In genomic region chr5:56909294-56910122, GRCh38 we compare ENCODE assay signal across 8 cellular contexts. TPM values are rescaled to one million over a fixed set of nuclear protein-coding genes. Genes with fewer than 3 reads are reported as not detected.
DNase-seq lines count a peak whose midpoint lies in the region; ATAC-seq and TF ChIP-seq lines count a peak whose summit lies in the region.

SETD9 (plus strand) TSS chr5:56909596; CDS start chr5:56909646, 50 bp downstream.

- H3K27me3 ChIP-seq in HAP-1 (ENCODE audit: low read depth) (no peaks in the 10 kb centered on the region), MG63 (no peaks in the 10 kb centered on the region), neural cell (ENCODE audit: insufficient read depth, low read depth, low read length) (no peaks in the 10 kb centered on the region)

- H3K4me3 Mint-ChIP-seq in stimulated activated naive CD8-positive, alpha-beta T cell treated with anti-CD3 and anti-CD28 coated beads, Interleukin-15, amount 100 ng/mL, for 72 hours = peak within 1 kb of the TSS; percentile 96 to 99

- no peaks in the 10 kb centered on the region for H3K9me3 Mint-ChIP-seq in stimulated activated naive CD8-positive, alpha-beta T cell treated with anti-CD3 and anti-CD28 coated beads, Interleukin-15, amount 100 ng/mL, for 72 hours

- H3K9me3 ChIP-seq in ES-I3 (ENCODE audit: control insufficient read depth, insufficient read depth, low read length) (no peaks in the 10 kb centered on the region), HAP-1 (no peaks in the 10 kb centered on the region), MG63 (no peaks in the 10 kb centered on the region; the same call in 1 of the 2 replicates), neural cell (ENCODE audit: low read length) (no peaks in the 10 kb centered on the region)

- peak within 1 kb of the TSS; percentile 34 for H3K27ac ChIP-seq in neural cell (ENCODE audit: low read length)

- H3K4me3 ChIP-seq in HAP-1 (peak within 1 kb of the TSS; percentile 45), MG63 (peak within 1 kb of the TSS; percentile 82), fibroblast of villous mesenchyme (ENCODE audit: low read depth, low read length) (peak within 1 kb of the TSS; percentile 76), neural cell (ENCODE audit: low read length) (peak within 1 kb of the TSS; percentile 78)

- no peak for TF ChIP-seq RAD21 in neural cell (conservative IDR thresholded peaks at IDR 0.05)

- H3K27ac Mint-ChIP-seq in stimulated activated naive CD8-positive, alpha-beta T cell treated with anti-CD3 and anti-CD28 coated beads, Interleukin-15, amount 100 ng/mL, for 72 hours = peak within 1 kb of the TSS; percentile 97

- ATAC-seq in stimulated activated naive CD8-positive, alpha-beta T cell treated with anti-CD3 and anti-CD28 coated beads, Interleukin-15, amount 100 ng/mL, for 72 hours = peak; percentile 90

- peaks cover 22% of the 10 kb centered on the region for H3K4me1 Mint-ChIP-seq in stimulated activated naive CD8-positive, alpha-beta T cell treated with anti-CD3 and anti-CD28 coated beads, Interleukin-15, amount 100 ng/mL, for 72 hours

- peak within 1 kb of the TSS; percentile 71 for H3K4me2 ChIP-seq in neural cell (ENCODE audit: low read length)

- H3K9ac ChIP-seq in ES-I3 (ENCODE audit: low read depth, low read length) = peak within 1 kb of the TSS; percentile 98
- peak within 1 kb of the TSS; percentile 64 for H3K9ac ChIP-seq in neural cell (ENCODE audit: low read length)

- TF ChIP-seq CTCF in fibroblast of villous mesenchyme (IDR thresholded peaks at IDR 0.05; ENCODE audit: insufficient read depth, low read depth, low read length) (no peak), neural cell (IDR thresholded peaks at IDR 0.05; ENCODE audit: poor library complexity, severe bottlenecking) (no peak)

- H3F3A ChIP-seq in neural cell (ENCODE audit: insufficient read depth, low read length, poor library complexity, severe bottlenecking) = no peaks in the 10 kb centered on the region

- H3K27me3 Mint-ChIP-seq in stimulated activated naive CD8-positive, alpha-beta T cell treated with anti-CD3 and anti-CD28 coated beads, Interleukin-15, amount 100 ng/mL, for 72 hours = peaks cover 8% of the 10 kb centered on the region

- H3K79me2 ChIP-seq in neural cell (replicated peaks; ENCODE audit: insufficient read depth, low read length) = no peaks in the 10 kb centered on the region

- no peaks in the 10 kb centered on the region for H3K9me2 ChIP-seq in neural cell (ENCODE audit: insufficient read depth, low read length)

- peaks cover 8% of the 10 kb centered on the region; the same call in 1 of the 2 replicates for H3K4me1 ChIP-seq in ES-I3 (ENCODE audit: insufficient read depth, low read length)
- peaks cover 11% of the 10 kb centered on the region for H3K4me1 ChIP-seq in HAP-1

- no peaks in the 10 kb centered on the region for H4K20me1 ChIP-seq in neural cell (ENCODE audit: insufficient read depth)

- in situ Hi-C loops in HAP-1 (cut with MboI; ENCODE audit: low sequenced_read_pairs) = loop anchor here (10.0 kb wide), 1 partner anchor 315 kb away; no protein-coding TSS in a partner anchor

- peak within 1 kb of the TSS; percentile 57 for H2AFZ ChIP-seq in neural cell (ENCODE audit: low read depth, low read length)

- peak; percentile 94 to 99 for DNase-seq in HAP-1 (ENCODE audit: low spot score in 2 of 2)
- DNase-seq in MG63 = peak; percentile 97
- peak; percentile 91 to 94 for DNase-seq in SHP77 (lab: John Stamatoyannopoulos, UW)
- DNase-seq in activated gamma-delta T cell treated with Interleukin-2 at 50 U/mL for 16 hours = peak; percentile 86
- peak; percentile 97 for DNase-seq in fibroblast of villous mesenchyme (ENCODE audit: low read depth)
- peak; percentile 90 to 95 for DNase-seq in stimulated activated naive CD8-positive, alpha-beta T cell treated with anti-CD3 and anti-CD28 coated beads, Interleukin-15, amount 100 ng/mL, for 72 hours

- H3K36me3 ChIP-seq in ES-I3 (ENCODE audit: insufficient read depth, low read length) (no peaks in the 10 kb centered on the region), HAP-1 (replicated peaks) (no peaks in the 10 kb centered on the region), MG63 (no peaks in the 10 kb centered on the region), neural cell (ENCODE audit: insufficient read depth, low read length) (no peaks in the 10 kb centered on the region)

- no peak for TF ChIP-seq EP300 in neural cell (conservative IDR thresholded peaks at IDR 0.05; ENCODE audit: poor library complexity, severe bottlenecking)

TF ChIP-seq in neural cell, 6 proteins besides CTCF, POLR2A, EP300 and RAD21:
- TF ChIP-seq EZH2 (IDR thresholded peaks at IDR 0.05; ENCODE audit: borderline replicate concordance, insufficient read depth, low read length, poor library complexity, severe bottlenecking) = no peak
- no peak for TF ChIP-seq SMC3 (conservative IDR thresholded peaks at IDR 0.05; ENCODE audit: poor library complexity)
- TF ChIP-seq TAF1 (IDR thresholded peaks at IDR 0.05; ENCODE audit: low read depth) = no peak
- TF ChIP-seq REST (IDR thresholded peaks at IDR 0.05; ENCODE audit: borderline replicate concordance) = peak; percentile 17
- TF ChIP-seq POLR2AphosphoS5 (IDR thresholded peaks at IDR 0.05) = peak; percentile 18
- TF ChIP-seq MXI1 (conservative IDR thresholded peaks at IDR 0.05; ENCODE audit: poor library complexity, severe bottlenecking) = no peak

RNA-seq across cellular contexts. Expression of gene SETD9, which starts in this region (rescaled TPM):
- 16.0 and 22.5 TPM in 2 replicates for total RNA-seq in MG63 (2014; rRNA removed; shearing (Covaris generic); ENCODE audit: low replicate concordance)
- 7.3 and 9.3 TPM in 2 replicates for total RNA-seq in fibroblast of villous mesenchyme
- polyA plus RNA-seq in neural cell = 10.9 and 11.4 TPM in 2 replicates
- polyA minus RNA-seq in neural cell = 3.9 and 6.7 TPM in 2 replicates

Comparison
In these comparisons a context has a peak if more than half of its experiments do, and no peak if none do; other contexts are left out.
1. Peak in every context shown above with its lines: DNase-seq, ATAC-seq, H3K4me3 ChIP-seq and H3K27ac ChIP-seq.